Comparison of ENCODE assay signal across 8 cellular contexts in genomic region chr20:51563597-51564332, GRCh38. TPM values are rescaled to one million over a fixed set of nuclear protein-coding genes. Genes with fewer than 3 reads are reported as not detected.
DNase-seq lines count a peak whose midpoint lies in the region; ATAC-seq and TF ChIP-seq lines count a peak whose summit lies in the region.

No MANE protein-coding gene starts in this region.

- TF ChIP-seq POLR2A in erythroblast (IDR thresholded peaks at IDR 0.05; ENCODE audit: low read length), result no peak

- no peaks in the 10 kb centered on the region for H3K36me3 Mint-ChIP-seq in activated CD8-positive, alpha-beta memory T cell treated with anti-CD3 and anti-CD28 coated beads, Interleukin-2, amount 10 ng/mL, durations not matched to agents 7 days and 5 days

- peaks cover 73% of the 10 kb centered on the region for H3K27me3 Mint-ChIP-seq in activated CD8-positive, alpha-beta memory T cell treated with anti-CD3 and anti-CD28 coated beads, Interleukin-2, amount 10 ng/mL, durations not matched to agents 7 days and 5 days

- H3K4me1 ChIP-seq in urinary bladder (ENCODE audit: insufficient read depth), result no peaks in the 10 kb centered on the region

- peak; percentile 67 for DNase-seq in activated CD8-positive, alpha-beta memory T cell treated with anti-CD3 and anti-CD28 coated beads for 24 hours
- no peak for DNase-seq in activated CD8-positive, alpha-beta memory T cell treated with anti-CD3 and anti-CD28 coated beads, Interleukin-2, amount 10 ng/mL, durations not matched to agents 7 days and 5 days
- DNase-seq in erythroblast (lab: John Stamatoyannopoulos, UW) (peak; percentile 82), mucosa of gallbladder (ENCODE audit: low spot score) (peak; percentile 54), T-helper 2 cell (no peak)

- H3K9me3 Mint-ChIP-seq in activated CD8-positive, alpha-beta memory T cell treated with anti-CD3 and anti-CD28 coated beads, Interleukin-2, amount 10 ng/mL, durations not matched to agents 7 days and 5 days (ENCODE audit: low read depth), result peaks cover 2% of the 10 kb centered on the region

- no peaks in the 10 kb centered on the region for H3K36me3 ChIP-seq in urinary bladder (ENCODE audit: insufficient read depth)

- ATAC-seq in activated CD8-positive, alpha-beta memory T cell treated with anti-CD3 and anti-CD28 coated beads, Interleukin-2, amount 10 ng/mL, durations not matched to agents 7 days and 5 days, result no peak
- ATAC-seq in SK-N-SH treated with all-trans-retinoic acid at 6 μM for 48 hours, result peak; percentile 61
- ATAC-seq in GM19351 (IDR thresholded peaks at IDR 0.05; ENCODE audit: unreplicated experiment), result no peak

- CTCF ChIA-PET in activated CD8-positive, alpha-beta memory T cell treated with anti-CD3 and anti-CD28 coated beads, Interleukin-2, amount 10 ng/mL, durations not matched to agents 7 days and 5 days (lab: Charles Lee), result interaction anchor here (1.0 to 1.6 kb wide), 6 partner anchors 9 to 33 kb away, joined by 3 to 5 read pairs (median 4); partner anchors contain the start of gene NFATC2

- peaks cover 24% of the 10 kb centered on the region for H3K4me1 Mint-ChIP-seq in activated CD8-positive, alpha-beta memory T cell treated with anti-CD3 and anti-CD28 coated beads, Interleukin-2, amount 10 ng/mL, durations not matched to agents 7 days and 5 days

- no peak overlapping the region for H3K27ac Mint-ChIP-seq in activated CD8-positive, alpha-beta memory T cell treated with anti-CD3 and anti-CD28 coated beads, Interleukin-2, amount 10 ng/mL, durations not matched to agents 7 days and 5 days

- 27% methylated on average over 15 of the region's 15 CpGs for WGBS in urinary bladder

- H3K27ac ChIP-seq in urinary bladder (ENCODE audit: low read depth), result peak overlapping the region; percentile 35

- H3K4me3 ChIP-seq in urinary bladder (ENCODE audit: low read depth, low read length), result no peak overlapping the region

- H3K4me3 Mint-ChIP-seq in activated CD8-positive, alpha-beta memory T cell treated with anti-CD3 and anti-CD28 coated beads, Interleukin-2, amount 10 ng/mL, durations not matched to agents 7 days and 5 days, result no peak overlapping the region

TF ChIP-seq in SK-N-SH treated with all-trans-retinoic acid at 6 μM for 48 hours, 23 proteins besides CTCF, POLR2A, EP300 and RAD21:
- TF ChIP-seq ISL1 (CRISPR knock-in tag; IDR thresholded peaks at IDR 0.05), result no peak
- no peak for TF ChIP-seq BACH2 (CRISPR knock-in tag; IDR thresholded peaks at IDR 0.05; ENCODE audit: borderline replicate concordance)
- no peak for TF ChIP-seq ESRRG (CRISPR knock-in tag; IDR thresholded peaks at IDR 0.05)
- TF ChIP-seq GLIS3 (CRISPR knock-in tag; IDR thresholded peaks at IDR 0.05), result no peak
- TF ChIP-seq ZNF70 (CRISPR knock-in tag; IDR thresholded peaks at IDR 0.05), result no peak
- TF ChIP-seq CREB5 (CRISPR knock-in tag; IDR thresholded peaks at IDR 0.05; ENCODE audit: low read depth), result no peak
- no peak for TF ChIP-seq ZFP3 (CRISPR knock-in tag; IDR thresholded peaks at IDR 0.05)
TF ChIP-seq in SK-N-SH treated with all-trans-retinoic acid at 6 μM for 48 hours: peak in this region for 0.

RNA-seq across cellular contexts. Expression of gene NFATC2, which starts 21.2 kb away (rescaled TPM):
- 10 to 100 TPM; 39.9 to 59.0 TPM for total RNA-seq in activated CD8-positive, alpha-beta memory T cell treated with anti-CD3 and anti-CD28 coated beads, Interleukin-2, amount 10 ng/mL, durations not matched to agents 7 days and 5 days
- total RNA-seq in mucosa of gallbladder (11.4 TPM), urinary bladder (8.8 TPM)
- 2.1 TPM for polyA plus RNA-seq in urinary bladder

Comparison
In these comparisons a context has a peak if more than half of its experiments do, and no peak if none do; other contexts are left out.
1. DNase-seq: peak in activated CD8-positive, alpha-beta memory T cell treated with anti-CD3 and anti-CD28 coated beads for 24 hours (single experiment), erythroblast (2 of 2) and mucosa of gallbladder (single experiment); none in activated CD8-positive, alpha-beta memory T cell treated with anti-CD3 and anti-CD28 coated beads, Interleukin-2, amount 10 ng/mL, durations not matched to agents 7 days and 5 days (single experiment) and T-helper 2 cell (0 of 5).